18 cellular contexts compared by ENCODE assay signal in the genomic region with DNA sequence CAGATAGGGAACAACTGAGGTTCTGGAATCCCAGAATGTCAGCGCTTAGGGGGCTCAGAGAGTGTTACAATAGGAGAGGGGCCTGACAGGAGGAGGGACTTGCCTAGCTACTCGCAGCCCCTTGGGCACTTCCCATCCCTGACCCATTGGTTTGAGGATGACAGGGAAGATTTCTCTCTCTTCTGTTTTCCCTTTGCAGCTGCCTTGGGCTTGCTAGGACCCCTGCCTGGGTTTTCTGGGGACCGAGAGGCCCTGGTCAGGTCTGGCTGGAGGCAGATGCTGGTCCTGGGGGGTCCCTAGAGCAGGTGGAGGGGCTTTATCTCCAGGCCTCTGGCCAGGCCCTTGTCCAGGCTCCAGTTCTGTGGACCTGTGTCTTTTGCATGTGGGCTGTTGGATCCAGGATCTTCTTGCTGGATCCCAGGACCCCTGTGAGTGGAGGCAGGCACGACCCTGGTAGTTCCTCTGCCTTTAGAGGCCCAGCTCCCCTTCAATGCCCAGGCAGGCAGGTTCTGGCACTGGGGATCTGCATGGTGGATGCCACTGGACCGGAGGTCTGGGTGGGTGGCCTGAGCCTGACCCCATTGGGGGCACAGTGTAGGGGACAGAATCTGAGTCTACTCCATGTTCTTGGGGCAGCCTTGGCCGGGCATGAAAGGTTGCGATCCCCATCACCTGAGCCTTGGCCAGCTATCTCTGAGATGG. TPM values are rescaled to one million over a fixed set of nuclear protein-coding genes. Genes with fewer than 3 reads are reported as not detected.
A peak's percentile ranks its signal among the peaks of the same experiment; 100 is the strongest.
DNase-seq lines count a peak whose midpoint lies in the region; ATAC-seq and TF ChIP-seq lines count a peak whose summit lies in the region.
"Had no signal": no experiment of that assay in that cellular context is flagged by ENCODE, and none has a peak within 500 bp of the region (broad histone marks: within the 10 kb centered on the region; RNA-seq: fewer than 3 reads in every experiment).

No MANE protein-coding gene starts in this region.

- TF ChIP-seq EP300 in suprapubic skin (IDR thresholded peaks at IDR 0.05): no peak

- no peak for TF ChIP-seq POLR2A in suprapubic skin (IDR thresholded peaks at IDR 0.05)

- no peak overlapping the region for H3K4me3 ChIP-seq in suprapubic skin
- H3K4me3 ChIP-seq: A549 had no signal

- no peak overlapping the region for H3K27ac ChIP-seq in suprapubic skin
- H3K27ac ChIP-seq: A549 had no signal

- ATAC-seq in left lobe of liver (no peak), GM19455 (IDR thresholded peaks at IDR 0.05; ENCODE audit: unreplicated experiment) (no peak), HG02970 (IDR thresholded peaks at IDR 0.05; ENCODE audit: low FRiP score, unreplicated experiment) (no peak)
- ATAC-seq: A549 had no signal

- no peak for TF ChIP-seq CTCF in suprapubic skin (IDR thresholded peaks at IDR 0.05)

- H3K27me3 ChIP-seq in suprapubic skin: no peaks in the 10 kb centered on the region

- H3K36me3 ChIP-seq in suprapubic skin: no peaks in the 10 kb centered on the region

- peak; percentile 42 for DNase-seq in activated CD8-positive, alpha-beta memory T cell treated with anti-CD3 and anti-CD28 coated beads for 24 hours
- no peak for DNase-seq in activated CD8-positive, alpha-beta memory T cell treated with anti-CD3 and anti-CD28 coated beads, Interleukin-2, amount 50 U/mL, for 4 hours
- DNase-seq in GM03348 (ENCODE audit: low spot score) (peak; percentile 5), left lobe of liver (ENCODE audit: low spot score) (peak; percentile 30), suprapubic skin (ENCODE audit: low spot score in 2 of 2) (peak; percentile 17 to 29), NCI-H524 (lab: John Stamatoyannopoulos, UW) (no peak)
- DNase-seq: AML-193; DMS53; KBM-7; NCI-H1048; NCI-H226; NCI-H69; NK-92 treated with Interleukin-12 subunit alpha and Interleukin-12 subunit beta, amount 100 ng/mL, for 24 hours; OCI-M1; RPMI8226 had no signal

- 88% methylated on average over 5 of the region's 7 CpGs for WGBS in suprapubic skin

- H3K9me3 ChIP-seq in suprapubic skin: no peaks in the 10 kb centered on the region
- H3K9me3 ChIP-seq: A549 had no signal

- no peaks in the 10 kb centered on the region for H3K4me1 ChIP-seq in suprapubic skin
- H3K4me1 ChIP-seq: A549 had no signal

RNA-seq across cellular contexts. Expression of a gene that starts 26.9 kb away (rescaled TPM):
- total RNA-seq in left lobe of liver: 5.8 TPM
- 10 to 100 TPM; 14.4 to 62.9 (median 33.6) TPM for total RNA-seq in suprapubic skin

Comparison
In these comparisons a context has a peak if more than half of its experiments do, and no peak if none do; other contexts are left out.
1. DNase-seq: peak in activated CD8-positive, alpha-beta memory T cell treated with anti-CD3 and anti-CD28 coated beads for 24 hours (single experiment), GM03348 (single experiment), left lobe of liver (single experiment) and suprapubic skin (2 of 2); none in activated CD8-positive, alpha-beta memory T cell treated with anti-CD3 and anti-CD28 coated beads, Interleukin-2, amount 50 U/mL, for 4 hours (single experiment) and NCI-H524 (0 of 2).